ENCODE assay signal across 11 cellular contexts in the genomic region with DNA sequence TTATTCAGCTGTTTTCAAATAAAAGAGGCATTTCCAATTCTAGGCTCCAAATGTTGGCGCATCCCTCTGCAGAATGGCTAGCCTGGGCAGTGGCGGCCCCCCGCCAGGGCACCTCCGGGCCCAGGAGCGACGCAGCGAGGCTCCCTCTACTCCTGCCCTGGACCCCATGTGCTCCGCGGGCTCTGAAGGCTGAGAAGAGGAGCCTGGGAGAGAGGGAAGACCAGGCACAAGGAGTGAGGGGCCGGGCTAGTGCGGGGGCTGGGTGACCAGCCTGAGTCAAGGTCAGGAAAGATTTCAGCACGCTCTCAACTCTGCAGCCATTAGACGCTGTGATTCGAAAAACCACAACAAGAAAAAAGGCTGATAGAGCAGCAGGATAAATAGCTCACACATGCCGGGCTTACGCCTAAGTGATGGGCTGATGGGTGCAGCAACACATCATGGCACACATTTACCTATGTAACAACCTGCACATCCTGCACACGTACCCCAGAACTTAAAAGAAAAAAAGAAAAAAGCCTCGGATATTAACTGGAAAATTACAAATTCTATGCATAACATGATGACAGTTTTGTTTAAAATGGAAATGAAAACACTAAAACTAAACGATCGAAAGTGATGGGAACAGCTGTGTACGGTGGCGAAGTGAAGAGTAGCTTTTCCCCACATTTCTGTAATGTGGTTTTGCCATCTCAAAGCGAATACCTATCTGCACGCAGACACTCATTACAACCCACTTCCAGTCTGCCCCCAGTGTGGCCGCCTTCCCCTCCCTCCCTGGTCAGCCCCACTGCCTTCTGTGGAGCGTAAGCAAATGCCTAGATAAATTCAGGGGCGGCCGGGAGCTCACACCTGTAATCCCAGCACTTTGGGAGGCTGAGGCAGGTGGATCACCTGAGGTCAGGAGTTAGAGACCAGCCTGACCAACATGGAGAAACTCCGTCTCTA. TPM values are rescaled to one million over a fixed set of nuclear protein-coding genes. Genes with fewer than 3 reads are reported as not detected.
DNase-seq lines count a peak whose midpoint lies in the region; ATAC-seq, FAIRE-seq and TF ChIP-seq lines count a peak whose summit lies in the region.
"Had no signal": no experiment of that assay in that cellular context is flagged by ENCODE, and none has a peak within 500 bp of the region (broad histone marks: within the 10 kb centered on the region; RNA-seq: fewer than 3 reads in every experiment).

No MANE protein-coding gene starts in this region.

- TF ChIP-seq CTCF in A673 (conservative IDR thresholded peaks at IDR 0.05; ENCODE audit: low read depth, low read length) (no peak), RWPE1 (conservative IDR thresholded peaks at IDR 0.05; ENCODE audit: low read depth) (no peak), endothelial cell of umbilical vein (IDR thresholded peaks at IDR 0.05; ENCODE audit: extremely low read depth in 1 of 2, insufficient read depth in 1 of 2, low read depth in 1 of 2, low read length in 2 of 2) (no peak), osteocyte (IDR thresholded peaks at IDR 0.05) (no peak)

- POLR2A ChIA-PET in A673 (lab: Charles Lee; ENCODE audit: low non-redundant PET) (no interaction called here), RWPE1 (lab: Yijun Ruan, JAX; ENCODE audit: low non-redundant PET) (interaction anchor here (0.6 kb wide), 1 partner anchor 170 kb away, joined by 9 read pairs; no protein-coding TSS in a partner anchor), endothelial cell of umbilical vein (lab: Charles Lee) (interaction anchor here (1.1 kb wide), 1 partner anchor 29 kb away, joined by 4 read pairs; no protein-coding TSS in a partner anchor)

- intact Hi-C loops in A673 (cut with micrococcal nuclease; ENCODE audit: unreplicated experiment) (loop anchor here (5.0 kb wide), 1 partner anchor 56 kb away; a partner anchor contains a TSS), endothelial cell of umbilical vein (cut with micrococcal nuclease) (loop anchor here (1.0 to 5.0 kb wide), 4 partner anchors 21 to 57 kb away; a partner anchor contains a TSS)

- H3K79me2 ChIP-seq in endothelial cell of umbilical vein (ENCODE audit: control insufficient read depth, insufficient read depth, low read length), result peaks cover 6% of the 10 kb centered on the region

- H3K4me1 Mint-ChIP-seq in osteocyte (ENCODE audit: unreplicated experiment), result peaks cover 37% of the 10 kb centered on the region

- no peaks in the 10 kb centered on the region for H3K27me3 Mint-ChIP-seq in osteocyte (ENCODE audit: unreplicated experiment)

- no peaks in the 10 kb centered on the region for H3K36me3 ChIP-seq in A673 (ENCODE audit: insufficient read depth, low read length, poor library complexity, severe bottlenecking)
- H3K36me3 ChIP-seq in endothelial cell of umbilical vein (ENCODE audit: control insufficient read depth in 2 of 2, extremely low read depth in 1 of 2, insufficient read depth in 2 of 2, low read length in 2 of 2), result peaks cover 0 to 8% of the 10 kb centered on the region in 2 experiments

- TF ChIP-seq POLR2A in endothelial cell of umbilical vein (IDR thresholded peaks at IDR 0.05; ENCODE audit: low read depth, low read length), result no peak

- H3K27ac ChIP-seq in A673 (ENCODE audit: low read depth, low read length, poor library complexity, severe bottlenecking) (peak overlapping the region; percentile 38), RWPE1 (peak overlapping the region; percentile 84), endothelial cell of umbilical vein (ENCODE audit: insufficient read depth, low read depth, low read length) (peak overlapping the region; percentile 90)

- DNase-seq in A673 (ENCODE audit: low spot score) (no peak), RWPE1 (ENCODE audit: low spot score) (no peak), endothelial cell of umbilical vein (ENCODE audit: low read depth, low spot score) (no peak), osteocyte (ENCODE audit: extremely low spot score, unreplicated experiment) (no peak), NOMO-1 (lab: John Stamatoyannopoulos, UW; ENCODE audit: unreplicated experiment in 2 of 2) (no peak), hypothalamus (lab: John Stamatoyannopoulos, UW) (no peak), HuH-7 (ENCODE audit: low spot score) (no peak)
- DNase-seq: DMS79, NCI-H187 treated with DMSO at 0.1 percent for 48 hours had no signal

- H3K4me1 ChIP-seq in A673 (ENCODE audit: insufficient read depth, low read length, poor library complexity, severe bottlenecking), result peaks cover 13% of the 10 kb centered on the region
- peaks cover 18% of the 10 kb centered on the region for H3K4me1 ChIP-seq in endothelial cell of umbilical vein (ENCODE audit: control insufficient read depth, extremely low read depth, insufficient read depth, low read length)

- no TSS peak for BruUV-seq in A673 (replicated peaks; lab: Mats Ljungman, UMichigan)
- BruUV-seq in endothelial cell of umbilical vein (replicated peaks; lab: Mats Ljungman, UMichigan), result TSS peak; percentile 52

- peak overlapping the region; percentile 78 for H3K27ac Mint-ChIP-seq in osteocyte (ENCODE audit: unreplicated experiment)

- FAIRE-seq in endothelial cell of umbilical vein (lab: Jason Lieb, UNC), result peak; percentile 15

- peaks cover 7% of the 10 kb centered on the region for H3K36me3 Mint-ChIP-seq in osteocyte (ENCODE audit: unreplicated experiment)

- H3K9ac ChIP-seq in endothelial cell of umbilical vein (replicated peaks; ENCODE audit: extremely low read depth, insufficient read depth, low read length), result peak overlapping the region; percentile 70

- H3K9me3 Mint-ChIP-seq in osteocyte (ENCODE audit: unreplicated experiment), result no peaks in the 10 kb centered on the region

- CTCF ChIA-PET in A673 (lab: Charles Lee) (no interaction called here), RWPE1 (lab: Yijun Ruan, JAX) (no interaction called here), endothelial cell of umbilical vein (lab: Charles Lee) (interaction anchor here (0.7 to 5.2 kb wide), 15 partner anchors 8 to 333 kb away, joined by 3 to 16 read pairs (median 6); no protein-coding TSS in a partner anchor)

- ATAC-seq in GM18868 (IDR thresholded peaks at IDR 0.05; ENCODE audit: unreplicated experiment), result no peak
- ATAC-seq: HCT116 had no signal

- H3K4me3 ChIP-seq in A673 (ENCODE audit: low read depth, low read length, poor library complexity, severe bottlenecking) (no peak overlapping the region), endothelial cell of umbilical vein (replicated peaks in 1 of 3; ENCODE audit: insufficient read depth in 1 of 3, low read depth in 1 of 3, low read length in 3 of 3) (peak overlapping the region in 1 of 3 experiments; percentile 10)

- H2AFZ ChIP-seq in endothelial cell of umbilical vein (ENCODE audit: low read depth, low read length), result no peak overlapping the region

- H3K4me2 ChIP-seq in endothelial cell of umbilical vein (ENCODE audit: insufficient read depth, low read length), result peak overlapping the region; percentile 72

- no peaks in the 10 kb centered on the region for H4K20me1 ChIP-seq in endothelial cell of umbilical vein (replicated peaks; ENCODE audit: control insufficient read depth, extremely low read depth, insufficient read depth, low read length)

- H3K27me3 ChIP-seq in A673 (replicated peaks; ENCODE audit: insufficient read depth, low read depth, low read length, poor library complexity) (no peaks in the 10 kb centered on the region), endothelial cell of umbilical vein (ENCODE audit: control insufficient read depth in 2 of 2, insufficient read depth in 2 of 2, low read length in 2 of 2) (no peaks in the 10 kb centered on the region)

- H3K9me3 ChIP-seq in A673 (ENCODE audit: low read depth, low read length, poor library complexity, severe bottlenecking) (no peaks in the 10 kb centered on the region), endothelial cell of umbilical vein (replicated peaks; ENCODE audit: control insufficient read depth, insufficient read depth, low read length) (no peaks in the 10 kb centered on the region)

- no peaks in the 10 kb centered on the region for H3K9me1 ChIP-seq in endothelial cell of umbilical vein (replicated peaks; ENCODE audit: control insufficient read depth, extremely low read depth, insufficient read depth, low read length)

- H3K4me3 Mint-ChIP-seq in osteocyte (ENCODE audit: unreplicated experiment), result peak overlapping the region; percentile 44

- dilution Hi-C loops in endothelial cell of umbilical vein (cut with MboI; ENCODE audit: extremely low pct_ligation_motif_present, low sequenced_read_pairs), result no loop called here

RNA-seq across cellular contexts. Expression of a gene that starts 44.4 kb away (rescaled TPM):
- total RNA-seq in A673 (2021) (68.6 and 74.7 TPM in 2 replicates), endothelial cell of umbilical vein (94.5 and 99.9 TPM in 2 replicates), osteocyte (141 and 145 TPM in 2 replicates)
- polyA plus RNA-seq in endothelial cell of umbilical vein, result 33.7 and 40.7 TPM in 2 replicates
- 46.7 and 58.4 TPM in 2 replicates for polyA plus RNA-seq in endothelial cell of umbilical vein (2011; cell fraction: cytosol; rRNA removed)
- 32.9 and 37.4 TPM in 2 replicates for polyA plus RNA-seq in endothelial cell of umbilical vein (2011; cell fraction: nucleus; rRNA removed)
- 157 and 161 TPM in 2 replicates for polyA plus RNA-seq in endothelial cell of umbilical vein (2012)
- polyA minus RNA-seq in endothelial cell of umbilical vein, result 27.2 and 32.8 TPM in 2 replicates
- polyA minus RNA-seq in endothelial cell of umbilical vein (2011; cell fraction: cytosol; rRNA and poly(A)+ RNA removed), result 27.1 TPM
- polyA minus RNA-seq in endothelial cell of umbilical vein (2011; cell fraction: nucleus; rRNA and poly(A)+ RNA removed), result 27.2 and 31.7 TPM in 2 replicates

RNA-seq across cellular contexts. Expression of a gene that starts 52.9 kb away (rescaled TPM):
- 32.2 and 34.3 TPM in 2 replicates for total RNA-seq in A673 (2021)
- total RNA-seq in endothelial cell of umbilical vein, result 28.7 and 31.8 TPM in 2 replicates
- polyA plus RNA-seq in endothelial cell of umbilical vein, result 17.1 and 19.1 TPM in 2 replicates
- polyA plus RNA-seq in endothelial cell of umbilical vein (2011; cell fraction: cytosol; rRNA removed), result 7.9 and 9.7 TPM in 2 replicates
- 53.6 and 60.9 TPM in 2 replicates for polyA plus RNA-seq in endothelial cell of umbilical vein (2011; cell fraction: nucleus; rRNA removed)
- polyA plus RNA-seq in endothelial cell of umbilical vein (2012), result 13.5 and 18.7 TPM in 2 replicates
- 21.7 and 24.5 TPM in 2 replicates for polyA minus RNA-seq in endothelial cell of umbilical vein
- 15.0 TPM for polyA minus RNA-seq in endothelial cell of umbilical vein (2011; cell fraction: cytosol; rRNA and poly(A)+ RNA removed)
- 19.8 and 25.0 TPM in 2 replicates for polyA minus RNA-seq in endothelial cell of umbilical vein (2011; cell fraction: nucleus; rRNA and poly(A)+ RNA removed)
- 34.7 and 40.5 TPM in 2 replicates for total RNA-seq in osteocyte

RNA-seq across cellular contexts. Expression of a gene that starts 56.3 kb away (rescaled TPM):
- total RNA-seq in A673 (2021) (30.3 and 32.3 TPM in 2 replicates), endothelial cell of umbilical vein (30.9 and 34.0 TPM in 2 replicates), osteocyte (44.8 and 47.7 TPM in 2 replicates)
- polyA plus RNA-seq in endothelial cell of umbilical vein, result 9.5 and 10.1 TPM in 2 replicates
- polyA plus RNA-seq in endothelial cell of umbilical vein (2011; cell fraction: cytosol; rRNA removed), result 7.6 and 7.7 TPM in 2 replicates
- 32.1 and 36.2 TPM in 2 replicates for polyA plus RNA-seq in endothelial cell of umbilical vein (2011; cell fraction: nucleus; rRNA removed)
- 13.0 and 16.4 TPM in 2 replicates for polyA plus RNA-seq in endothelial cell of umbilical vein (2012)
- 14.7 and 15.3 TPM in 2 replicates for polyA minus RNA-seq in endothelial cell of umbilical vein
- polyA minus RNA-seq in endothelial cell of umbilical vein (2011; cell fraction: cytosol; rRNA and poly(A)+ RNA removed), result 19.4 TPM
- polyA minus RNA-seq in endothelial cell of umbilical vein (2011; cell fraction: nucleus; rRNA and poly(A)+ RNA removed), result 23.9 and 24.1 TPM in 2 replicates

Comparison
In these comparisons a context has a peak if more than half of its experiments do, and no peak if none do; other contexts are left out.
1. H3K27ac ChIP-seq: peak in every context shown above with its lines; median percentile 90 in endothelial cell of umbilical vein; 84 in RWPE1; 38 in A673.